In the genomic region with DNA sequence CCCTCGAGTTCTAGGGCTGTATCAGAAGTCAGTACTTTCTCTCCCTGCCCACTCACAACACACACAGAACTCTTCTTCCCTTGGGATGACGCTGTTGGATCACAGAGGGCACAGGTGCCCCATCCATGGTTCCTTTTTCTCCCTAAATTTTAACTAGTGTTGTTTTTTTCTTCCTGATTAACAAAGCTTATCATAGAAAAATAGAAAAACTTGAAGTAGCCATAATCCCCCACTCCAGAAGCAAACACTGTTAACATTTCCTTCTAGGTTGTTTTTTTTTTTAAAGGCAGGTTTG, we compare ENCODE assay signal across 16 cellular contexts.
"Had no signal": no experiment of that assay in that cellular context is flagged by ENCODE, and none has a peak within 500 bp of the region (broad histone marks: within the 10 kb centered on the region; RNA-seq: fewer than 3 reads in every experiment).

No MANE protein-coding gene starts in this region.

- H3K4me1 ChIP-seq: testis had no signal

- DNase-seq: activated CD4-positive, CD25-positive, alpha-beta regulatory T cell treated with anti-CD3 and anti-CD28 coated beads, Interleukin-2, amount 50 U/mL, for 72 hours; activated naive CD4-positive, alpha-beta T cell treated with anti-CD3 and anti-CD28 coated beads, Interleukin-2, amount 10 ng/mL, durations not matched to agents 7 days and 5 days; effector memory CD4-positive, alpha-beta T cell; foreskin fibroblast; left lung; natural killer cell; stimulated activated naive CD8-positive, alpha-beta T cell treated with anti-CD3 and anti-CD28 coated beads, Interleukin-15, Interleukin-2, amounts not matched to agents 100 U/mL and 50 U/mL, for 24 hours; T-helper 1 cell; T1000; testis; upper lobe of right lung had no signal

- H3K36me3 ChIP-seq: left lung, right atrium auricular region, upper lobe of right lung had no signal

- H3K36me3 Mint-ChIP-seq: activated naive CD4-positive, alpha-beta T cell treated with anti-CD3 and anti-CD28 coated beads, Interleukin-2, amount 10 ng/mL, durations not matched to agents 7 days and 5 days; memory B cell; natural killer cell had no signal

- H3K27ac ChIP-seq: left lung, testis, upper lobe of right lung had no signal

- ATAC-seq: left lung; natural killer cell; stimulated activated naive CD8-positive, alpha-beta T cell treated with anti-CD3 and anti-CD28 coated beads, Interleukin-15, Interleukin-2, amounts not matched to agents 100 U/mL and 50 U/mL, for 24 hours; upper lobe of right lung had no signal

- H3K9me3 Mint-ChIP-seq: activated naive CD4-positive, alpha-beta T cell treated with anti-CD3 and anti-CD28 coated beads, Interleukin-2, amount 10 ng/mL, durations not matched to agents 7 days and 5 days; central memory CD8-positive, alpha-beta T cell; memory B cell; natural killer cell had no signal

- H3K4me1 Mint-ChIP-seq: activated naive CD4-positive, alpha-beta T cell treated with anti-CD3 and anti-CD28 coated beads, Interleukin-2, amount 10 ng/mL, durations not matched to agents 7 days and 5 days; central memory CD8-positive, alpha-beta T cell; memory B cell; natural killer cell had no signal

- H3K9ac ChIP-seq: SK-N-SH had no signal

- H3K9me3 ChIP-seq: left lung, right atrium auricular region, SK-N-SH, testis, upper lobe of right lung had no signal

- H3K27me3 Mint-ChIP-seq: memory B cell, progenitor cell of endocrine pancreas had no signal

- H3K27me3 ChIP-seq: left lung, right atrium auricular region, testis, upper lobe of right lung had no signal

- H3K27ac Mint-ChIP-seq: activated naive CD4-positive, alpha-beta T cell treated with anti-CD3 and anti-CD28 coated beads, Interleukin-2, amount 10 ng/mL, durations not matched to agents 7 days and 5 days; memory B cell; natural killer cell had no signal

- H3K4me3 Mint-ChIP-seq: activated naive CD4-positive, alpha-beta T cell treated with anti-CD3 and anti-CD28 coated beads, Interleukin-2, amount 10 ng/mL, durations not matched to agents 7 days and 5 days; central memory CD8-positive, alpha-beta T cell; memory B cell; natural killer cell had no signal

- H3K4me3 ChIP-seq: left lung, right atrium auricular region, testis, upper lobe of right lung had no signal
